ENCODE assay signal across 18 cellular contexts in genomic region chr2:227578642-227579041, GRCh38. TPM values are rescaled to one million over a fixed set of nuclear protein-coding genes. Genes with fewer than 3 reads are reported as not detected.
"Had no signal": no experiment of that assay in that cellular context is flagged by ENCODE, and none has a peak within 500 bp of the region (broad histone marks: within the 10 kb centered on the region; RNA-seq: fewer than 3 reads in every experiment).

No MANE protein-coding gene starts in this region.

- H3K4me3 ChIP-seq: heart left ventricle, right atrium auricular region, skin epidermis, tibial artery, vagina had no signal

- H3K4me1 Mint-ChIP-seq: activated CD8-positive, alpha-beta memory T cell treated with anti-CD3 and anti-CD28 coated beads, Interleukin-2, amount 10 ng/mL, durations not matched to agents 7 days and 5 days; activated naive CD8-positive, alpha-beta T cell treated with anti-CD3 and anti-CD28 coated beads for 36 hours; naive thymus-derived CD4-positive, alpha-beta T cell had no signal

- H3K27ac Mint-ChIP-seq: activated CD8-positive, alpha-beta memory T cell treated with anti-CD3 and anti-CD28 coated beads, Interleukin-2, amount 10 ng/mL, durations not matched to agents 7 days and 5 days; activated naive CD8-positive, alpha-beta T cell treated with anti-CD3 and anti-CD28 coated beads for 36 hours; activated T-cell treated with anti-CD3 and anti-CD28 coated beads, Interleukin-2, amount 50 U/mL, for 24 hours; naive thymus-derived CD4-positive, alpha-beta T cell had no signal

- H3K36me3 Mint-ChIP-seq: activated CD8-positive, alpha-beta memory T cell treated with anti-CD3 and anti-CD28 coated beads, Interleukin-2, amount 10 ng/mL, durations not matched to agents 7 days and 5 days had no signal

- ATAC-seq: activated CD8-positive, alpha-beta memory T cell treated with anti-CD3 and anti-CD28 coated beads, Interleukin-2, amount 10 ng/mL, durations not matched to agents 7 days and 5 days; heart left ventricle; left colon; naive thymus-derived CD4-positive, alpha-beta T cell had no signal

- H3K4me3 Mint-ChIP-seq: activated CD8-positive, alpha-beta memory T cell treated with anti-CD3 and anti-CD28 coated beads, Interleukin-2, amount 10 ng/mL, durations not matched to agents 7 days and 5 days; activated naive CD8-positive, alpha-beta T cell treated with anti-CD3 and anti-CD28 coated beads for 36 hours; activated T-cell treated with anti-CD3 and anti-CD28 coated beads, Interleukin-2, amount 50 U/mL, for 24 hours; naive thymus-derived CD4-positive, alpha-beta T cell had no signal

- DNase-seq: activated CD4-positive, alpha-beta T cell treated with anti-CD3 and anti-CD28 coated beads for 1 hour; activated CD4-positive, alpha-beta T cell treated with anti-CD3 and anti-CD28 coated beads, Interleukin-2, amount 50 U/mL, for 48 hours; activated CD8-positive, alpha-beta memory T cell treated with anti-CD3 and anti-CD28 coated beads, Interleukin-2, amount 10 ng/mL, durations not matched to agents 7 days and 5 days; activated effector memory CD4-positive, alpha-beta T cell treated with anti-CD3 and anti-CD28 coated beads, Interleukin-2, amount 50 U/mL, for 16 hours; activated naive CD8-positive, alpha-beta T cell treated with anti-CD3 and anti-CD28 coated beads for 36 hours; activated T-cell treated with anti-CD3 and anti-CD28 coated beads, Interleukin-2, amount 50 U/mL, for 24 hours; brain microvascular endothelial cell; cerebellar nuclear complex; dermis blood vessel endothelial cell; heart left ventricle; left colon; naive thymus-derived CD4-positive, alpha-beta T cell; posterior cingulate gyrus; tibial artery had no signal

RNA-seq across cellular contexts. Expression of gene SCYGR2, which starts 20.1 kb away (rescaled TPM):
- total RNA-seq: activated CD8-positive, alpha-beta memory T cell treated with anti-CD3 and anti-CD28 coated beads, Interleukin-2, amount 10 ng/mL, durations not matched to agents 7 days and 5 days; activated naive CD8-positive, alpha-beta T cell treated with anti-CD3 and anti-CD28 coated beads for 36 hours; dermis blood vessel endothelial cell; heart left ventricle; left colon; lung microvascular endothelial cell; naive thymus-derived CD4-positive, alpha-beta T cell; right atrium auricular region; vagina had no signal

RNA-seq across cellular contexts. Expression of gene SCYGR3, which starts 36.0 kb away (rescaled TPM):
- total RNA-seq: activated CD8-positive, alpha-beta memory T cell treated with anti-CD3 and anti-CD28 coated beads, Interleukin-2, amount 10 ng/mL, durations not matched to agents 7 days and 5 days; activated naive CD8-positive, alpha-beta T cell treated with anti-CD3 and anti-CD28 coated beads for 36 hours; dermis blood vessel endothelial cell; heart left ventricle; left colon; lung microvascular endothelial cell; naive thymus-derived CD4-positive, alpha-beta T cell; right atrium auricular region; vagina had no signal

RNA-seq across cellular contexts. Expression of gene SCYGR4, which starts 38.7 kb away (rescaled TPM):
- total RNA-seq: activated CD8-positive, alpha-beta memory T cell treated with anti-CD3 and anti-CD28 coated beads, Interleukin-2, amount 10 ng/mL, durations not matched to agents 7 days and 5 days; activated naive CD8-positive, alpha-beta T cell treated with anti-CD3 and anti-CD28 coated beads for 36 hours; dermis blood vessel endothelial cell; heart left ventricle; left colon; lung microvascular endothelial cell; naive thymus-derived CD4-positive, alpha-beta T cell; right atrium auricular region; vagina had no signal
